ENCODE assay signal across 1 cellular context in the genomic region with DNA sequence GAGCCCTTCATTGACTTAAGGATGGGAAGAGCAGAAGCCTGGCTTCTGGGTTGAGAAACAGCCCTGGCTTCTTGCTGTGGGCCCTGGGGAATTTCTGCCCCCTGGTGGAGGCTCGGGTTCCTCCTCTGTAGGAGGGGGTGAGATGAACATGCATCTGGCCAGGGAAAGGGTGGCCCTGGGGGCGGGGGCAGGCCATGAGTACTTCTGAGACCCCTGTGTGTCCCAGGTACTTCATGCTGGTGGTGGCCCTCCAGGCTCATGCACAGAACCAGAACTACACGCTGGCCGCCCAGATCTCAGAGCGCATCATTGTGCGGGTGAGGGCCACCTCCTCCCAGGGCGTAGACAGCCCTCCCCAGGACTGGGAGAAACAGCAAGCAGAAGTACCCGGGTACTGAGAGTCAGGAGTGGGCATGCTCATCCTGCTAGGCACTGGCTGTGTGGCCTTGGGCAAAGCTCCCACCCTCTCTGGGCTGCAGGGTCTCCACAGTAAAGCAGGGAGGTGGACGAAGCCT.
TF ChIP-seq lines count a peak whose summit lies in the region.

No MANE protein-coding gene starts in this region.

TF ChIP-seq in GM12878, 131 proteins besides CTCF, POLR2A, EP300 and RAD21:
- TF ChIP-seq ESRRA (IDR thresholded peaks at IDR 0.05; ENCODE audit: low read length) (0 out of 2 replicates have a peak, but pooled peaks have one; percentile 25), SREBF1 (IDR thresholded peaks at IDR 0.05; ENCODE audit: low read length) (no peak), RB1 (IDR thresholded peaks at IDR 0.05; ENCODE audit: borderline replicate concordance) (peak; percentile 52; the same call in 1 of the 2 replicates), PML (IDR thresholded peaks at IDR 0.05; ENCODE audit: low read length) (no peak), ETV6 (conservative IDR thresholded peaks at IDR 0.05 in 1 of 2, IDR thresholded peaks at IDR 0.05 in 1 of 2; ENCODE audit: borderline replicate concordance in 1 of 2, low read depth in 1 of 2) (no peak), MEF2B (IDR thresholded peaks at IDR 0.05; ENCODE audit: partially characterized antibody, poor library complexity, severe bottlenecking) (peak; percentile 69), RELA (IDR thresholded peaks at IDR 0.05; ENCODE audit: borderline replicate concordance, partially characterized antibody) (no peak), BHLHE40 (IDR thresholded peaks at IDR 0.05; ENCODE audit: borderline replicate concordance in 1 of 2, low read depth in 2 of 2, low read length in 1 of 2) (0 out of 4 replicates have a peak, but pooled peaks of 1 of the 2 experiments have one; percentile 10), SMC3 (IDR thresholded peaks at IDR 0.05; ENCODE audit: borderline replicate concordance, low read length) (peak; percentile 83; the same call in 1 of the 2 replicates), JUNB (IDR thresholded peaks at IDR 0.05) (no peak), EGR1 (IDR thresholded peaks at IDR 0.05; ENCODE audit: borderline replicate concordance in 1 of 2, low read depth in 2 of 2, low read length in 2 of 2) (0 out of 3 replicates have a peak, but pooled peaks of 1 of the 2 experiments have one; percentile 15)
- TF ChIP-seq, protein P1, sequence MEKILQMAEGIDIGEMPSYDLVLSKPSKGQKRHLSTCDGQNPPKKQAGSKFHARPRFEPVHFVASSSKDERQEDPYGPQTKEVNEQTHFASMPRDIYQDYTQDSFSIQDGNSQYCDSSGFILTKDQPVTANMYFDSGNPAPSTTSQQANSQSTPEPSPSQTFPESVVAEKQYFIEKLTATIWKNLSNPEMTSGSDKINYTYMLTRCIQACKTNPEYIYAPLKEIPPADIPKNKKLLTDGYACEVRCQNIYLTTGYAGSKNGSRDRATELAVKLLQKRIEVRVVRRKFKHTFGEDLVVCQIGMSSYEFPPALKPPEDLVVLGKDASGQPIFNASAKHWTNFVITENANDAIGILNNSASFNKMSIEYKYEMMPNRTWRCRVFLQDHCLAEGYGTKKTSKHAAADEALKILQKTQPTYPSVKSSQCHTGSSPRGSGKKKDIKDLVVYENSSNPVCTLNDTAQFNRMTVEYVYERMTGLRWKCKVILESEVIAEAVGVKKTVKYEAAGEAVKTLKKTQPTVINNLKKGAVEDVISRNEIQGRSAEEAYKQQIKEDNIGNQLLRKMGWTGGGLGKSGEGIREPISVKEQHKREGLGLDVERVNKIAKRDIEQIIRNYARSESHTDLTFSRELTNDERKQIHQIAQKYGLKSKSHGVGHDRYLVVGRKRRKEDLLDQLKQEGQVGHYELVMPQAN (conservative IDR thresholded peaks at IDR 0.05) = no peak
TF ChIP-seq in GM12878: peak in this region for 6.
